ENCODE assay signal across 29 cellular contexts in genomic region chr2:180085144-180085543, GRCh38.
"Had no signal": no experiment of that assay in that cellular context is flagged by ENCODE, and none has a peak within 500 bp of the region (broad histone marks: within the 10 kb centered on the region; RNA-seq: fewer than 3 reads in every experiment).

No MANE protein-coding gene starts in this region.

- H3K4me1 ChIP-seq: colonic mucosa, esophagus muscularis mucosa, foreskin keratinocyte, gastrocnemius medialis, heart left ventricle had no signal

- H3K27me3 ChIP-seq: colonic mucosa, esophagus muscularis mucosa, foreskin keratinocyte, gastrocnemius medialis had no signal

- H3K4me3 ChIP-seq: colonic mucosa, esophagus muscularis mucosa, gastrocnemius medialis, heart left ventricle had no signal

- H3K36me3 ChIP-seq: colonic mucosa, esophagus muscularis mucosa, gastrocnemius medialis, heart left ventricle, WERI-Rb-1 had no signal

- H3K9me3 ChIP-seq: colonic mucosa, gastrocnemius medialis had no signal

- DNase-seq: activated B cell treated with CpG ODN at 0.5 μM for 24 hours; activated CD4-positive, alpha-beta T cell treated with anti-CD3 and anti-CD28 coated beads for 48 hours; activated CD4-positive, alpha-beta T cell treated with anti-CD3 and anti-CD28 coated beads, Interleukin-2, amount 50 U/mL, for 1 hour; activated CD4-positive, alpha-beta T cell treated with anti-CD3 and anti-CD28 coated beads, Interleukin-2, amount 50 U/mL, for 48 hours; activated CD8-positive, alpha-beta memory T cell treated with anti-CD3 and anti-CD28 coated beads for 24 hours; activated CD8-positive, alpha-beta T cell treated with anti-CD3 and anti-CD28 coated beads for 36 hours; activated effector memory CD4-positive, alpha-beta T cell treated with Interleukin-2 at 50 U/mL for 16 hours; activated gamma-delta T cell treated with Interleukin-2 at 50 U/mL for 16 hours; activated naive CD4-positive, alpha-beta T cell treated with anti-CD3 and anti-CD28 coated beads, Interleukin-2, amount 50 U/mL, for 16 hours; activated naive CD4-positive, alpha-beta T cell treated with Interleukin-2 at 50 U/mL for 16 hours; activated T-cell treated with anti-CD3 and anti-CD28 coated beads, Interleukin-2, amount 50 U/mL, for 4 hours; amniotic stem cell; anterior cingulate cortex; caudate nucleus; colonic mucosa; effector CD8-positive, alpha-beta T cell; erythroblast; foreskin keratinocyte; gastrocnemius medialis; glutamatergic neuron; heart left ventricle; T-helper 1 cell; T-helper 17 cell; T1000; WERI-Rb-1 had no signal

- ATAC-seq: activated CD4-positive, CD25-positive, alpha-beta regulatory T cell treated with anti-CD3 and anti-CD28 coated beads, Interleukin-2, amount 50 U/mL, for 24 hours; activated CD8-positive, alpha-beta T cell treated with anti-CD3 and anti-CD28 coated beads for 36 hours; activated T-cell treated with anti-CD3 and anti-CD28 coated beads, Interleukin-2, amount 50 U/mL, for 4 hours; activated T-helper 17 cell treated with anti-CD3 and anti-CD28 coated beads, Interleukin-2, amount 50 U/mL, for 72 hours; foreskin keratinocyte; gastrocnemius medialis; heart left ventricle; T-helper 17 cell had no signal

- H3K27ac ChIP-seq: colonic mucosa, esophagus muscularis mucosa, foreskin keratinocyte, gastrocnemius medialis, heart left ventricle, WERI-Rb-1 had no signal

- FAIRE-seq: astrocyte had no signal
